In the genomic region with DNA sequence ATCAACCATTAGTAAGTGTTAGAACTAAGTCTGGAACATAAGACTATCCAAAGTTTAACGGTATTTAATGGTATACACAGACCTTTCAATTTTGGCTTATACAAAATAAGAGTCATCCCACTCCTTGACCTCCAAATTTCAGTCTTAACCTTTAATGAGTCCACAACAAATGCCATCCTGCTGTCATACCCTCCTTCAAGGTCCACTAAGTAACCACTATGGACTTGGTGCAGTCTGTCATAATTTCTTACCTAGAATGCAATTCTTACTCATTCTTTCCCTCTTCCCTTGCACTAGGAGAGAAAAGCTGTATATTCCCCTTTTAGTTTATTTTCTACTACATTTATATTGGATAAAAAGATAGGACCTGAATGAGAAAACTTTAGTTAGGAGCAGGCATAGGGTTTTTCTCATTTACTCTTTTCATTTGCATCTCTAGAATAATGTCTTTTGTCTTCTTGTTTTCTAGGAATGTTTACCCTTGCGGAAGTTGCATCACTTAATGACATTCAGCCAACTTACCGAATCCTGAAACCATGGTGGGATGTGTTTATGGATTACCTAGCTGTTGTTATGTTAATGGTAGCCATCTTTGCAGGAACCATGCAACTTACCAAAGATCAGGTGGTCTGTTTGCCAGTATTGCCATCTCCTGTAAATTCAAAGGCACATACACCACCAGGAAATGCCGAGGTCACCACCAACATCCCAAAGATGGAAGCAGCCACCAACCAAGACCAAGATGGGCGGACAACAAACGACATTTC, we compare ENCODE assay signal across 1 cellular context.
TF ChIP-seq lines count a peak whose summit lies in the region.

No MANE protein-coding gene starts in this region.

TF ChIP-seq in H1, 55 proteins besides CTCF, POLR2A, EP300 and RAD21 (continued from another document):
- TF ChIP-seq, protein P1, sequence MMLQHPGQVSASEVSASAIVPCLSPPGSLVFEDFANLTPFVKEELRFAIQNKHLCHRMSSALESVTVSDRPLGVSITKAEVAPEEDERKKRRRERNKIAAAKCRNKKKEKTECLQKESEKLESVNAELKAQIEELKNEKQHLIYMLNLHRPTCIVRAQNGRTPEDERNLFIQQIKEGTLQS (IDR thresholded peaks at IDR 0.05; ENCODE audit: insufficient read depth, low read depth, low read length), result no peak
- TF ChIP-seq MAFK (IDR thresholded peaks at IDR 0.05; ENCODE audit: low read depth, low read length) (no peak), ZNF274 (IDR thresholded peaks at IDR 0.05; ENCODE audit: borderline replicate concordance, extremely low read depth, low read length) (no peak), KDM4A (IDR thresholded peaks at IDR 0.05; ENCODE audit: low read depth, low read length, severe bottlenecking) (no peak), CTBP2 (IDR thresholded peaks at IDR 0.05; ENCODE audit: borderline replicate concordance, insufficient read depth, insufficient read length, low read length) (no peak), TEAD4 (IDR thresholded peaks at IDR 0.05; ENCODE audit: low read depth, low read length) (0 out of 2 replicates have a peak, but pooled peaks have one; percentile 25), HDAC2 (IDR thresholded peaks at IDR 0.05; ENCODE audit: borderline replicate concordance in 1 of 2, low read depth in 2 of 2, low read length in 2 of 2) (no peak), ASH2L (IDR thresholded peaks at IDR 0.05; ENCODE audit: low read length) (no peak), SUZ12 (IDR thresholded peaks at IDR 0.05; ENCODE audit: low read length) (no peak), NRF1 (IDR thresholded peaks at IDR 0.05; ENCODE audit: low read depth, low read length) (no peak), FOSL1 (IDR thresholded peaks at IDR 0.05; ENCODE audit: insufficient read depth, low read depth, low read length) (no peak), YY1 (IDR thresholded peaks at IDR 0.05; ENCODE audit: low read depth, low read length) (0 out of 2 replicates have a peak, but pooled peaks have one; percentile 53), BCL11A (IDR thresholded peaks at IDR 0.05; ENCODE audit: low read depth in 2 of 2, low read length in 2 of 2) (no peak), NANOG (IDR thresholded peaks at IDR 0.05; ENCODE audit: insufficient read depth, low read depth, low read length, poor library complexity, severe bottlenecking) (no peak), RFX5 (IDR thresholded peaks at IDR 0.05; ENCODE audit: borderline replicate concordance, low read depth, low read length) (no peak), PHF8 (conservative IDR thresholded peaks at IDR 0.05; ENCODE audit: low read depth, low read length) (no peak), CHD2 (IDR thresholded peaks at IDR 0.05; ENCODE audit: low read length) (no peak), KDM5A (IDR thresholded peaks at IDR 0.05; ENCODE audit: low read length) (no peak), SIRT6 (IDR thresholded peaks at IDR 0.05; ENCODE audit: low read length) (no peak), TBP (IDR thresholded peaks at IDR 0.05; ENCODE audit: low read depth, low read length) (no peak), SIN3A (conservative IDR thresholded peaks at IDR 0.05 in 1 of 2, IDR thresholded peaks at IDR 0.05 in 1 of 2; ENCODE audit: low read depth in 1 of 2, low read length in 2 of 2) (no peak), RNF2 (IDR thresholded peaks at IDR 0.05; ENCODE audit: borderline replicate concordance, low read depth, low read length, missing control alignments, poor library complexity, severe bottlenecking) (no peak), TCF12 (IDR thresholded peaks at IDR 0.05; ENCODE audit: low read depth, low read length) (no peak), BRCA1 (IDR thresholded peaks at IDR 0.05; ENCODE audit: low read depth, low read length) (no peak), POLR2AphosphoS5 (IDR thresholded peaks at IDR 0.05; ENCODE audit: low read depth, low read length) (no peak), JUND (IDR thresholded peaks at IDR 0.05; ENCODE audit: low read length) (peak; percentile 37; the same call in 1 of the 2 replicates), EZH2 (IDR thresholded peaks at IDR 0.05; ENCODE audit: low read depth, low read length, severe bottlenecking) (no peak), SAP30 (IDR thresholded peaks at IDR 0.05; ENCODE audit: insufficient read depth, insufficient replicate concordance, low read length) (no peak)
- TF ChIP-seq, protein P2, sequence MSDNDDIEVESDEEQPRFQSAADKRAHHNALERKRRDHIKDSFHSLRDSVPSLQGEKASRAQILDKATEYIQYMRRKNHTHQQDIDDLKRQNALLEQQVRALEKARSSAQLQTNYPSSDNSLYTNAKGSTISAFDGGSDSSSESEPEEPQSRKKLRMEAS (IDR thresholded peaks at IDR 0.05), result 0 out of 2 replicates have a peak, but pooled peaks have one; percentile 31
- TF ChIP-seq, protein P3, sequence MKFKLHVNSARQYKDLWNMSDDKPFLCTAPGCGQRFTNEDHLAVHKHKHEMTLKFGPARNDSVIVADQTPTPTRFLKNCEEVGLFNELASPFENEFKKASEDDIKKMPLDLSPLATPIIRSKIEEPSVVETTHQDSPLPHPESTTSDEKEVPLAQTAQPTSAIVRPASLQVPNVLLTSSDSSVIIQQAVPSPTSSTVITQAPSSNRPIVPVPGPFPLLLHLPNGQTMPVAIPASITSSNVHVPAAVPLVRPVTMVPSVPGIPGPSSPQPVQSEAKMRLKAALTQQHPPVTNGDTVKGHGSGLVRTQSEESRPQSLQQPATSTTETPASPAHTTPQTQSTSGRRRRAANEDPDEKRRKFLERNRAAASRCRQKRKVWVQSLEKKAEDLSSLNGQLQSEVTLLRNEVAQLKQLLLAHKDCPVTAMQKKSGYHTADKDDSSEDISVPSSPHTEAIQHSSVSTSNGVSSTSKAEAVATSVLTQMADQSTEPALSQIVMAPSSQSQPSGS (IDR thresholded peaks at IDR 0.05; ENCODE audit: low read length), result peak; percentile 66; the same call in 1 of the 2 replicates
- TF ChIP-seq, protein P4, sequence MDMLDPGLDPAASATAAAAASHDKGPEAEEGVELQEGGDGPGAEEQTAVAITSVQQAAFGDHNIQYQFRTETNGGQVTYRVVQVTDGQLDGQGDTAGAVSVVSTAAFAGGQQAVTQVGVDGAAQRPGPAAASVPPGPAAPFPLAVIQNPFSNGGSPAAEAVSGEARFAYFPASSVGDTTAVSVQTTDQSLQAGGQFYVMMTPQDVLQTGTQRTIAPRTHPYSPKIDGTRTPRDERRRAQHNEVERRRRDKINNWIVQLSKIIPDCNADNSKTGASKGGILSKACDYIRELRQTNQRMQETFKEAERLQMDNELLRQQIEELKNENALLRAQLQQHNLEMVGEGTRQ (IDR thresholded peaks at IDR 0.05; ENCODE audit: low read length), result no peak
- TF ChIP-seq, protein P5, sequence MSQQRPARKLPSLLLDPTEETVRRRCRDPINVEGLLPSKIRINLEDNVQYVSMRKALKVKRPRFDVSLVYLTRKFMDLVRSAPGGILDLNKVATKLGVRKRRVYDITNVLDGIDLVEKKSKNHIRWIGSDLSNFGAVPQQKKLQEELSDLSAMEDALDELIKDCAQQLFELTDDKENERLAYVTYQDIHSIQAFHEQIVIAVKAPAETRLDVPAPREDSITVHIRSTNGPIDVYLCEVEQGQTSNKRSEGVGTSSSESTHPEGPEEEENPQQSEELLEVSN (IDR thresholded peaks at IDR 0.05), result no peak; the same call in 1 of the 2 replicates
